In the genomic region with DNA sequence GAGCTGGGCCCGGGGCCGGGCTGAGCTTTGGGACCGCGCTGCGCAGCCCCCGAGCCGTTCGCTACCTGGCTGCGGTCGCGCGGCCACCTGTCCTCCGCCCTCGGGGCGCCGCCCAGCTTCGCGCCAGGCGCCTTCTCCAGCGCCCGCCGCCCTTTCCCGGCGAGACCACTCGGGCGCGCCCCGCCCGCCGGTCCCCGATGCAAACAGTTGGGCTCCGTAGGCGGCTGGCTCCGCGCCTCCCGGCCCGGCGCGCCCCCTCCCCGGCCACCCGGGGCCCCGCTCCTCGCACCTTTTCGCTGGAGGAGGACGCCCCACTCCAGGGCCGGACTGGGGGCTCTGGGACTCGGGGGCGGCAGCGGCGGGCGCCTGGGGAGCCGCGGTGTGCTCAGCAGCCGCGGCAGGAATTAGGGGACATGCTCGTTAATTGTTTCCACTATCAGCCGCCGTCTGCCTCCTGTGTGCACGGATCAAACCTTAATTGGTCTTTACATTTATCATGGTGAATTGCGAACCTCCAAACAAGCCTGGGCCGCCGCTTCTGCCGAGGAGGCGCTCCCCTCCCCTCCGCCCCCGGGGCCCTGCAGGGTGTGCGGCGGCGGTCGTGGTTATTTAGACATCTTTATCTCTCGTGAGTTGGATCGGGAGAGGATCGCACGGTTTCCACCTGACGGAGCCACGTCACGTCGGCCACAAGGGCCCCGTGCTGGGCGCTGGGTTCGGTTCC, we compare ENCODE assay signal across 9 cellular contexts. TPM values are rescaled to one million over a fixed set of nuclear protein-coding genes. Genes with fewer than 3 reads are reported as not detected.
DNase-seq lines count a peak whose midpoint lies in the region; ATAC-seq, FAIRE-seq and TF ChIP-seq lines count a peak whose summit lies in the region.
"Had no signal": no experiment of that assay in that cellular context is flagged by ENCODE, and none has a peak within 500 bp of the region (broad histone marks: within the 10 kb centered on the region; RNA-seq: fewer than 3 reads in every experiment).

No MANE protein-coding gene starts in this region.

- intact Hi-C loops in dorsolateral prefrontal cortex (cut with DNase I): loop anchor here in 1 of 2 donors (10.0 kb wide), 1 partner anchor 222 kb away; no protein-coding TSS in a partner anchor

- ATAC-seq in GM21529 (IDR thresholded peaks at IDR 0.05; ENCODE audit: unreplicated experiment): peak; percentile 5

- H3K27ac ChIP-seq in dorsolateral prefrontal cortex: peak overlapping the region in 54 of 59 donors; percentile 8 to 90 (median 76)

- peaks cover 84% of the 10 kb centered on the region for H3K27me3 Mint-ChIP-seq in nephron (ENCODE audit: low read depth)

- FAIRE-seq in GM12891 (lab: Jason Lieb, UNC): peak; percentile 50
- FAIRE-seq: islet of Langerhans had no signal

- H3K36me3 Mint-ChIP-seq in nephron (ENCODE audit: low read depth): no peaks in the 10 kb centered on the region

- TF ChIP-seq CTCF in dorsolateral prefrontal cortex (IDR thresholded peaks at IDR 0.05 in 54 of 56, conservative IDR thresholded peaks at IDR 0.05 in 2 of 56; ENCODE audit: low read depth in 1 of 56, partially characterized antibody in 56 of 56): no peak
- no peak for TF ChIP-seq CTCF in nephron (IDR thresholded peaks at IDR 0.05; ENCODE audit: unreplicated experiment in 3 of 3)

- in situ Hi-C loops in ACHN (cut with HindIII; ENCODE audit: low pct_ligation_motif_present, low pct_unique_long_range_greater_than_20kb, low sequenced_read_pairs): no loop called here

- peaks cover 9% of the 10 kb centered on the region for H3K4me1 Mint-ChIP-seq in nephron

- no peak for DNase-seq in GM12891 (ENCODE audit: insufficient read length, low spot score)
- peak; percentile 71 for DNase-seq in NCI-H2171 (lab: John Stamatoyannopoulos, UW)
- DNase-seq in dorsolateral prefrontal cortex: peak in 6 of 10 donors; percentile 17 to 52 (median 39)
- no peak for DNase-seq in NK-92 (lab: John Stamatoyannopoulos, UW; ENCODE audit: unreplicated experiment)
- no peak for DNase-seq in ACHN
- DNase-seq in T-helper 9 cell: no peak

- peak overlapping the region; percentile 41 to 81 (median 67) for H3K4me3 ChIP-seq in dorsolateral prefrontal cortex

- no peak for TF ChIP-seq POLR2A in GM12891 (IDR thresholded peaks at IDR 0.05; ENCODE audit: low read depth, low read length)

- H3K9me3 Mint-ChIP-seq in nephron: no peaks in the 10 kb centered on the region

- peak overlapping the region; percentile 62 to 80 (median 76) for H3K4me3 Mint-ChIP-seq in nephron

- H3K27me3 ChIP-seq in dorsolateral prefrontal cortex: peaks cover 0 to 60% (median 22%) of the 10 kb centered on the region in 45 donors

- no peak overlapping the region for H3K27ac Mint-ChIP-seq in nephron

TF ChIP-seq in GM12891, 5 proteins besides CTCF, POLR2A, EP300 and RAD21:
- TF ChIP-seq POLR2AphosphoS5 (IDR thresholded peaks at IDR 0.05; ENCODE audit: low read depth, low read length): no peak
- TF ChIP-seq POU2F2 (IDR thresholded peaks at IDR 0.05; ENCODE audit: low read depth, low read length): no peak
- TF ChIP-seq TAF1 (IDR thresholded peaks at IDR 0.05; ENCODE audit: low read depth, low read length): no peak
- no peak for TF ChIP-seq PAX5 (IDR thresholded peaks at IDR 0.05; ENCODE audit: insufficient read depth, low read length, severe bottlenecking)
- no peak for TF ChIP-seq SPI1 (IDR thresholded peaks at IDR 0.05; ENCODE audit: low read depth, low read length)

RNA-seq across cellular contexts. Expression of a gene that starts 0.9 kb away (rescaled TPM):
- polyA plus RNA-seq in GM12891 (2012; ENCODE audit: low read depth, missing spikeins): 2.9 TPM
- 100 to 1,000 TPM in 4 of 120 experiments, 10 to 100 TPM in 116; 10.5 to 114 (median 59.2) TPM for total RNA-seq in dorsolateral prefrontal cortex

Comparison
In these comparisons a context has a peak if more than half of its experiments do, and no peak if none do; other contexts are left out.
1. DNase-seq: peak in NCI-H2171 (single experiment) and dorsolateral prefrontal cortex (6 of 10); none in GM12891 (single experiment), NK-92 (single experiment), ACHN (single experiment) and T-helper 9 cell (single experiment).